ENCODE assay signal across 11 cellular contexts in the genomic region with DNA sequence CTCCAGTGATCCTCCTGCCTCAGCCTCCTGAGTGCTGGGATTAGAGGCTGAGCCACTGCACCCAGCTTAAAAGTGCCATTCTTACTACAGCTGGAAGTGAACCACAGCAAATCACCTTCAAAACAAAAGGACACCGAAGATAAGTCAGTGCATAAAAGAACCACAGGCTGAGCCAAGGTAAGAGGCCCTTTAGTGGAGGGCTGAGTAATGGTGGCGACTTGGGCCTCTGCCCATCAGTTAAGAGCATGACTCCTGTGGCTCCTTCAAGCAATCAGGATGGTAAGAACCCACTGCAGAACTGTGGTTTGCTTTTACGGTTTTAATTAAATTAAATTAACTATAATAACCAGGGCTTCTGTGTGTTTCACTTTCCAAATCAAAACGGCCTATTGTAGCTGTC.
DNase-seq lines count a peak whose midpoint lies in the region; TF ChIP-seq lines count a peak whose summit lies in the region.
"Had no signal": no experiment of that assay in that cellular context is flagged by ENCODE, and none has a peak within 500 bp of the region (broad histone marks: within the 10 kb centered on the region; RNA-seq: fewer than 3 reads in every experiment).

No MANE protein-coding gene starts in this region.

- H3K9me3 ChIP-seq in Peyer's patch: no peaks in the 10 kb centered on the region
- H3K9me3 ChIP-seq in spleen: no peaks in the 10 kb centered on the region
- H3K9me3 ChIP-seq: vagina had no signal

- 33 to 49% (median 42%) methylated on average over 4 of the region's 4 CpGs for WGBS in spleen, 5 donors

- H3K36me3 ChIP-seq in Peyer's patch (no peaks in the 10 kb centered on the region), spleen (no peaks in the 10 kb centered on the region)
- H3K36me3 ChIP-seq: vagina had no signal

- intact Hi-C loops in activated CD4-positive, alpha-beta T cell treated with anti-CD3 and anti-CD28 coated beads, Interleukin-2, amount 10 ng/mL, durations not matched to agents 24 days and 14 days (cut with micrococcal nuclease): no loop called here
- intact Hi-C loops in spleen (cut with DNase I; ENCODE audit: low total_unique reads): no loop called here

- TF ChIP-seq CTCF in Peyer's patch (IDR thresholded peaks at IDR 0.05): no peak
- no peak for TF ChIP-seq CTCF in choroid plexus epithelial cell (conservative IDR thresholded peaks at IDR 0.05; ENCODE audit: low read depth, low read length)
- no peak for TF ChIP-seq CTCF in spleen (IDR thresholded peaks at IDR 0.05 in 8 of 11, conservative IDR thresholded peaks at IDR 0.05 in 3 of 11)
- TF ChIP-seq CTCF in coronary artery (IDR thresholded peaks at IDR 0.05): no peak
- no peak for TF ChIP-seq CTCF in osteocyte (IDR thresholded peaks at IDR 0.05)

- H3K27ac Mint-ChIP-seq in activated CD4-positive, alpha-beta T cell treated with anti-CD3 and anti-CD28 coated beads, Interleukin-2, amount 10 ng/mL, durations not matched to agents 24 days and 14 days: no peak overlapping the region
- no peak overlapping the region for H3K27ac Mint-ChIP-seq in osteocyte (ENCODE audit: unreplicated experiment)

- H3K27ac ChIP-seq in Peyer's patch (peak overlapping the region; percentile 1 to 57 (median 41)), spleen (peak overlapping the region in 6 of 8 donors; percentile 84 to 89 (median 85)), coronary artery (no peak overlapping the region)
- H3K27ac ChIP-seq: vagina had no signal

- peaks cover 20% of the 10 kb centered on the region for H3K27me3 Mint-ChIP-seq in activated CD4-positive, alpha-beta T cell treated with anti-CD3 and anti-CD28 coated beads, Interleukin-2, amount 10 ng/mL, durations not matched to agents 24 days and 14 days
- H3K27me3 Mint-ChIP-seq in osteocyte (ENCODE audit: unreplicated experiment): peaks cover 17% of the 10 kb centered on the region

- TF ChIP-seq POLR2A in Peyer's patch (IDR thresholded peaks at IDR 0.05) (no peak), spleen (IDR thresholded peaks at IDR 0.05) (no peak)

- peaks cover 0 to 29% (median 6%) of the 10 kb centered on the region in 4 donors for H3K4me1 ChIP-seq in Peyer's patch
- peaks cover 19 to 94% (median 52%) of the 10 kb centered on the region in 6 donors for H3K4me1 ChIP-seq in spleen
- H3K4me1 ChIP-seq: vagina had no signal

- peaks cover 3% of the 10 kb centered on the region for H3K4me1 Mint-ChIP-seq in activated CD4-positive, alpha-beta T cell treated with anti-CD3 and anti-CD28 coated beads, Interleukin-2, amount 10 ng/mL, durations not matched to agents 24 days and 14 days
- H3K4me1 Mint-ChIP-seq in osteocyte (ENCODE audit: unreplicated experiment): peaks cover 24% of the 10 kb centered on the region

- no peaks in the 10 kb centered on the region for H3K36me3 Mint-ChIP-seq in activated CD4-positive, alpha-beta T cell treated with anti-CD3 and anti-CD28 coated beads, Interleukin-2, amount 10 ng/mL, durations not matched to agents 24 days and 14 days (ENCODE audit: low read depth)
- no peaks in the 10 kb centered on the region for H3K36me3 Mint-ChIP-seq in osteocyte (ENCODE audit: unreplicated experiment)

- peak; percentile 24 for DNase-seq in activated CD4-positive, alpha-beta T cell treated with anti-CD3 and anti-CD28 coated beads, Interleukin-2, amount 50 U/mL, for 1 hour
- no peak for DNase-seq in activated CD4-positive, alpha-beta T cell treated with anti-CD3 and anti-CD28 coated beads, Interleukin-2, amount 10 ng/mL, durations not matched to agents 24 days and 14 days
- DNase-seq in Peyer's patch: peak in 2 of 3 donors; percentile 74 to 90
- DNase-seq in choroid plexus epithelial cell (ENCODE audit: low read depth): peak; percentile 65
- DNase-seq in spleen: no peak
- DNase-seq in NCI-H774 (lab: John Stamatoyannopoulos, UW): no peak
- DNase-seq in coronary artery (ENCODE audit: low spot score): no peak
- no peak for DNase-seq in osteocyte (ENCODE audit: extremely low spot score, unreplicated experiment)
- DNase-seq: AML-193, kidney had no signal

- H3K27me3 ChIP-seq in Peyer's patch (no peaks in the 10 kb centered on the region), spleen (replicated peaks in 1 of 7) (peaks cover 0 to 22% (median 0%) of the 10 kb centered on the region in 7 donors)
- H3K27me3 ChIP-seq: vagina had no signal

- H3K4me3 Mint-ChIP-seq in activated CD4-positive, alpha-beta T cell treated with anti-CD3 and anti-CD28 coated beads, Interleukin-2, amount 10 ng/mL, durations not matched to agents 24 days and 14 days: no peak overlapping the region
- no peak overlapping the region for H3K4me3 Mint-ChIP-seq in osteocyte (ENCODE audit: unreplicated experiment)

- H3K4me3 ChIP-seq in Peyer's patch: no peak overlapping the region
- H3K4me3 ChIP-seq in choroid plexus epithelial cell (ENCODE audit: low read depth, low read length): no peak overlapping the region
- no peak overlapping the region for H3K4me3 ChIP-seq in spleen
- H3K4me3 ChIP-seq in coronary artery: no peak overlapping the region
- H3K4me3 ChIP-seq: vagina had no signal

- no peaks in the 10 kb centered on the region for H3K9me3 Mint-ChIP-seq in activated CD4-positive, alpha-beta T cell treated with anti-CD3 and anti-CD28 coated beads, Interleukin-2, amount 10 ng/mL, durations not matched to agents 24 days and 14 days
- no peaks in the 10 kb centered on the region for H3K9me3 Mint-ChIP-seq in osteocyte (ENCODE audit: unreplicated experiment)

Comparison
In these comparisons a context has a peak if more than half of its experiments do, and no peak if none do; other contexts are left out.
1. DNase-seq: peak in activated CD4-positive, alpha-beta T cell treated with anti-CD3 and anti-CD28 coated beads, Interleukin-2, amount 50 U/mL, for 1 hour (single experiment), Peyer's patch (2 of 3) and choroid plexus epithelial cell (single experiment); none in activated CD4-positive, alpha-beta T cell treated with anti-CD3 and anti-CD28 coated beads, Interleukin-2, amount 10 ng/mL, durations not matched to agents 24 days and 14 days (single experiment), spleen (single experiment), NCI-H774 (single experiment), coronary artery (single experiment) and osteocyte (single experiment).
2. H3K27ac ChIP-seq: peak in Peyer's patch (4 of 4) and spleen (6 of 8); none in coronary artery (0 of 2).